ENCODE assay signal across 24 cellular contexts in the genomic region with DNA sequence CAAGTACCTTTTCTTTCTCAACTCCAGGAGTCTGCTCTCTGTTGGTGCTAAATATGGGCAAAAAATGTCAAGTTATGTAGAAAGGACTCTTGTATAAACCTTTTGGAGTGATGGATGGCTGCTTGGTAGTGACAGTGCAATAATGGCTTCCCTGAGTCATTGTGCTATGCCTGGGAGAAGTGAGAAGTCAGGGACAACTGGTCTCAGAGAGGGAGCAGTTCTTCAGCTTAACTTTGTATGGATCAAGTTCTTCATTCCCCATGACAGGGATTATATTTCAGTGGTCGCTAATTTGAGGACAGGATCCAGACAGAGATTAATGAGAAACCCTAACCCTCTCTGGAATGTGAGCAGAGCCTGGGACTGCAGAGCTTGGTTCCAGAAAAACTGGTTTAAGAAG. TPM values are rescaled to one million over a fixed set of nuclear protein-coding genes. Genes with fewer than 3 reads are reported as not detected.
"Had no signal": no experiment of that assay in that cellular context is flagged by ENCODE, and none has a peak within 500 bp of the region (broad histone marks: within the 10 kb centered on the region; RNA-seq: fewer than 3 reads in every experiment).

No MANE protein-coding gene starts in this region.

- H3K4me1 Mint-ChIP-seq: activated naive CD8-positive, alpha-beta T cell treated with anti-CD3 and anti-CD28 coated beads, Interleukin-2, amount 50 U/mL, for 24 hours; central memory CD8-positive, alpha-beta T cell; endodermal cell; naive thymus-derived CD8-positive, alpha-beta T cell; stimulated activated memory B cell treated with anti-CD40 and anti-IgM and Interleukin-4, amounts not matched to agents 10 μg/mL and 1 μg/mL and 100 μg/mL, for 72 hours had no signal

- H3K27me3 ChIP-seq: colonic mucosa, neutrophil, sigmoid colon had no signal

- H3K4me3 Mint-ChIP-seq: activated CD8-positive, alpha-beta T cell treated with anti-CD3 and anti-CD28 coated beads for 36 hours; activated naive CD4-positive, alpha-beta T cell treated with anti-CD3 and anti-CD28 coated beads for 36 hours; activated naive CD8-positive, alpha-beta T cell treated with anti-CD3 and anti-CD28 coated beads, Interleukin-2, amount 50 U/mL, for 24 hours; central memory CD8-positive, alpha-beta T cell; endodermal cell; naive thymus-derived CD8-positive, alpha-beta T cell; stimulated activated memory B cell treated with anti-CD40 and anti-IgM and Interleukin-4, amounts not matched to agents 10 μg/mL and 1 μg/mL and 100 μg/mL, for 72 hours had no signal

- H3K4me1 ChIP-seq: colonic mucosa, foreskin keratinocyte, parathyroid adenoma, sigmoid colon, spleen had no signal

- H3K27ac ChIP-seq: colonic mucosa, epithelial cell of prostate, foreskin keratinocyte, neutrophil, parathyroid adenoma, sigmoid colon, spleen had no signal

- H3K27ac Mint-ChIP-seq: activated CD8-positive, alpha-beta T cell treated with anti-CD3 and anti-CD28 coated beads for 36 hours; activated naive CD4-positive, alpha-beta T cell treated with anti-CD3 and anti-CD28 coated beads for 36 hours; activated naive CD8-positive, alpha-beta T cell treated with anti-CD3 and anti-CD28 coated beads, Interleukin-2, amount 50 U/mL, for 24 hours; endodermal cell; naive thymus-derived CD8-positive, alpha-beta T cell; stimulated activated memory B cell treated with anti-CD40 and anti-IgM and Interleukin-4, amounts not matched to agents 10 μg/mL and 1 μg/mL and 100 μg/mL, for 72 hours had no signal

- H3K36me3 Mint-ChIP-seq: naive thymus-derived CD8-positive, alpha-beta T cell; stimulated activated memory B cell treated with anti-CD40 and anti-IgM and Interleukin-4, amounts not matched to agents 10 μg/mL and 1 μg/mL and 100 μg/mL, for 72 hours had no signal

- DNase-seq: activated CD4-positive, alpha-beta T cell treated with anti-CD3 and anti-CD28 coated beads for 48 hours; activated CD4-positive, CD25-positive, alpha-beta regulatory T cell; activated CD8-positive, alpha-beta T cell treated with anti-CD3 and anti-CD28 coated beads for 36 hours; activated naive CD4-positive, alpha-beta T cell treated with anti-CD3 and anti-CD28 coated beads for 36 hours; activated naive CD8-positive, alpha-beta T cell treated with anti-CD3 and anti-CD28 coated beads, Interleukin-2, amount 50 U/mL, for 24 hours; activated T-cell treated with anti-CD3 and anti-CD28 coated beads, Interleukin-2, amount 50 U/mL, for 1 hour; anterior cingulate cortex; colonic mucosa; endodermal cell; foreskin keratinocyte; glutamatergic neuron; hippocampal formation; left colon; mucosa of descending colon; naive thymus-derived CD8-positive, alpha-beta T cell; sigmoid colon; spleen; stimulated activated CD4-positive, alpha-beta T cell treated with anti-CD3 and anti-CD28 coated beads, Interleukin-4, amount 100 ng/mL, for 4 hours had no signal

- H3K9me3 ChIP-seq: colonic mucosa, mucosa of descending colon, neutrophil, sigmoid colon had no signal

- ATAC-seq: activated CD8-positive, alpha-beta T cell treated with anti-CD3 and anti-CD28 coated beads for 36 hours; activated naive CD8-positive, alpha-beta T cell treated with anti-CD3 and anti-CD28 coated beads, Interleukin-2, amount 50 U/mL, for 24 hours; foreskin keratinocyte; left colon; mucosa of descending colon; naive thymus-derived CD8-positive, alpha-beta T cell; stimulated activated memory B cell treated with anti-CD40 and anti-IgM and Interleukin-4, amounts not matched to agents 10 μg/mL and 1 μg/mL and 100 μg/mL, for 72 hours had no signal

- H3K9me3 Mint-ChIP-seq: activated CD8-positive, alpha-beta T cell treated with anti-CD3 and anti-CD28 coated beads for 36 hours; activated naive CD4-positive, alpha-beta T cell treated with anti-CD3 and anti-CD28 coated beads for 36 hours; activated naive CD8-positive, alpha-beta T cell treated with anti-CD3 and anti-CD28 coated beads, Interleukin-2, amount 50 U/mL, for 24 hours; central memory CD8-positive, alpha-beta T cell; endodermal cell; stimulated activated memory B cell treated with anti-CD40 and anti-IgM and Interleukin-4, amounts not matched to agents 10 μg/mL and 1 μg/mL and 100 μg/mL, for 72 hours had no signal

- H3K4me3 ChIP-seq: colonic mucosa, mucosa of descending colon, sigmoid colon, spleen had no signal

- H3K36me3 ChIP-seq: colonic mucosa, neutrophil, sigmoid colon, spleen had no signal

RNA-seq across cellular contexts. Expression of a gene that starts 50.7 kb away (rescaled TPM):
- total RNA-seq: activated CD8-positive, alpha-beta T cell treated with anti-CD3 and anti-CD28 coated beads for 36 hours; activated naive CD4-positive, alpha-beta T cell treated with anti-CD3 and anti-CD28 coated beads for 36 hours; colonic mucosa; foreskin keratinocyte; left colon; lung microvascular endothelial cell; mucosa of descending colon; naive thymus-derived CD8-positive, alpha-beta T cell; sigmoid colon; spleen had no signal
